Comparison of ENCODE assay signal across 15 cellular contexts in the genomic region with DNA sequence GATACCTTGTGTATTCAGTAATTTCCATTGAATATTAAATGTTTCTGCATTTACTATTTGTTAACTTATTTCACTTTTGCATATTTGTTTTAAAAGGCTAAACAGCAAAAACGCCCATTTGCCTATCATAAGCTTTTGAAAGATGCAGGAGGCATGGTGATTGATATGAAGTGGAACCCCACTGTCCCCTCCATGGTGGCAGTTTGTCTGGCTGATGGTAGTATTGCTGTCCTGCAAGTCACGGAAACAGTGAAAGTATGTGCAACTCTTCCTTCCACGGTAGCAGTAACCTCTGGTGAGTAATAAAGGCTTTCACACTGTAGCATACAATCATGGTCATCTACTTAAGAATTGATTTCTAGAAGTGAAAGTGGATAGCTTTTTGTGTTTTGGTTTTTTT. TPM values are rescaled to one million over a fixed set of nuclear protein-coding genes. Genes with fewer than 3 reads are reported as not detected.
DNase-seq lines count a peak whose midpoint lies in the region; ATAC-seq and TF ChIP-seq lines count a peak whose summit lies in the region.
"Had no signal": no experiment of that assay in that cellular context is flagged by ENCODE, and none has a peak within 500 bp of the region (broad histone marks: within the 10 kb centered on the region; RNA-seq: fewer than 3 reads in every experiment).

No MANE protein-coding gene starts in this region.

- H3K4me1 ChIP-seq in HEK293 (ENCODE audit: control insufficient read depth, insufficient read depth, low read length) = no peaks in the 10 kb centered on the region
- H3K4me1 ChIP-seq in SJCRH30 = no peaks in the 10 kb centered on the region
- H3K4me1 ChIP-seq: Caco-2 had no signal

- no peaks in the 10 kb centered on the region for H3K27me3 ChIP-seq in CD4-positive, alpha-beta T cell (ENCODE audit: control insufficient read depth, insufficient read depth, low read length)
- no peaks in the 10 kb centered on the region for H3K27me3 ChIP-seq in SJCRH30

- H3K36me3 Mint-ChIP-seq in activated CD4-positive, alpha-beta memory T cell treated with anti-CD3 and anti-CD28 coated beads for 36 hours = peaks cover 55% of the 10 kb centered on the region
- peaks cover 50% of the 10 kb centered on the region for H3K36me3 Mint-ChIP-seq in activated CD4-positive, alpha-beta memory T cell treated with anti-CD3 and anti-CD28 coated beads, Interleukin-2, amount 10 ng/mL, durations not matched to agents 7 days and 5 days (ENCODE audit: low read depth)
- H3K36me3 Mint-ChIP-seq in activated T-cell treated with anti-CD3 and anti-CD28 coated beads, Interleukin-2, amount 50 U/mL, for 24 hours (ENCODE audit: low read depth) = peaks cover 89% of the 10 kb centered on the region
- peaks cover 35% of the 10 kb centered on the region for H3K36me3 Mint-ChIP-seq in activated T-cell treated with anti-CD3 and anti-CD28 coated beads, Interleukin-2, amount 50 U/mL, for 4 hours (ENCODE audit: insufficient read depth)
- H3K36me3 Mint-ChIP-seq in CD4-positive, alpha-beta T cell (ENCODE audit: low read depth) = peaks cover 85% of the 10 kb centered on the region

- CTCF ChIA-PET in activated CD4-positive, alpha-beta memory T cell treated with anti-CD3 and anti-CD28 coated beads for 36 hours (lab: Charles Lee) = no interaction called here
- CTCF ChIA-PET in activated CD4-positive, alpha-beta memory T cell treated with anti-CD3 and anti-CD28 coated beads, Interleukin-2, amount 10 ng/mL, durations not matched to agents 7 days and 5 days (lab: Charles Lee) = interaction anchor here (0.7 kb wide), 1 partner anchor 1238 kb away, joined by 3 read pairs; no protein-coding TSS in a partner anchor
- CTCF ChIA-PET in CD4-positive, alpha-beta T cell (lab: Charles Lee) = no interaction called here
- CTCF ChIA-PET in HEK293 (lab: Yijun Ruan, JAX) = interaction anchor here (0.6 kb wide), 2 partner anchors 53 to 86 kb away, joined by 4 to 5 read pairs; no protein-coding TSS in a partner anchor

- intact Hi-C loops in activated CD4-positive, alpha-beta memory T cell treated with anti-CD3 and anti-CD28 coated beads for 36 hours (cut with micrococcal nuclease) = loop anchor here (5.0 to 10.0 kb wide), 3 partner anchors 143 to 1546 kb away; a partner anchor contains a TSS
- intact Hi-C loops in CD4-positive, alpha-beta T cell (cut with DNase I, micrococcal nuclease) = loop anchor here in 1 of 2 experiments (5.0 to 10.0 kb wide), 6 partner anchors 148 to 1546 kb away; a partner anchor contains a TSS

- TF ChIP-seq CTCF in CD4-positive, alpha-beta T cell (IDR thresholded peaks at IDR 0.05) = no peak
- TF ChIP-seq CTCF in HEK293 (tag by site-specific recombination; IDR thresholded peaks at IDR 0.05) = no peak

- peak overlapping the region; percentile 2 for H3K27ac Mint-ChIP-seq in activated CD4-positive, alpha-beta memory T cell treated with anti-CD3 and anti-CD28 coated beads for 36 hours
- no peak overlapping the region for H3K27ac Mint-ChIP-seq in activated CD4-positive, alpha-beta memory T cell treated with anti-CD3 and anti-CD28 coated beads, Interleukin-2, amount 10 ng/mL, durations not matched to agents 7 days and 5 days
- H3K27ac Mint-ChIP-seq in activated T-cell treated with anti-CD3 and anti-CD28 coated beads, Interleukin-2, amount 50 U/mL, for 24 hours = peak overlapping the region; percentile 41
- no peak overlapping the region for H3K27ac Mint-ChIP-seq in CD4-positive, alpha-beta T cell
- H3K27ac Mint-ChIP-seq: CD8-positive, alpha-beta T cell had no signal

- H3K4me3 Mint-ChIP-seq in activated CD4-positive, alpha-beta memory T cell treated with anti-CD3 and anti-CD28 coated beads for 36 hours = no peak overlapping the region
- no peak overlapping the region for H3K4me3 Mint-ChIP-seq in activated CD4-positive, alpha-beta memory T cell treated with anti-CD3 and anti-CD28 coated beads, Interleukin-2, amount 10 ng/mL, durations not matched to agents 7 days and 5 days
- no peak overlapping the region for H3K4me3 Mint-ChIP-seq in activated T-cell treated with anti-CD3 and anti-CD28 coated beads, Interleukin-2, amount 50 U/mL, for 24 hours
- H3K4me3 Mint-ChIP-seq in activated T-cell treated with anti-CD3 and anti-CD28 coated beads, Interleukin-2, amount 50 U/mL, for 4 hours = no peak overlapping the region
- H3K4me3 Mint-ChIP-seq in CD4-positive, alpha-beta T cell = peak overlapping the region; percentile 13
- H3K4me3 Mint-ChIP-seq: CD8-positive, alpha-beta T cell had no signal

- H3K36me3 ChIP-seq in HEK293 (ENCODE audit: control insufficient read depth in 2 of 2, insufficient read depth in 1 of 2, low read length in 2 of 2) (peaks cover 6 to 74% of the 10 kb centered on the region in 2 experiments; a peak in 2 of 3 replicates), SJCRH30 (peaks cover 54% of the 10 kb centered on the region)

- no peaks in the 10 kb centered on the region for H3K9me3 Mint-ChIP-seq in activated CD4-positive, alpha-beta memory T cell treated with anti-CD3 and anti-CD28 coated beads for 36 hours
- no peaks in the 10 kb centered on the region for H3K9me3 Mint-ChIP-seq in activated CD4-positive, alpha-beta memory T cell treated with anti-CD3 and anti-CD28 coated beads, Interleukin-2, amount 10 ng/mL, durations not matched to agents 7 days and 5 days
- no peaks in the 10 kb centered on the region for H3K9me3 Mint-ChIP-seq in activated T-cell treated with anti-CD3 and anti-CD28 coated beads, Interleukin-2, amount 50 U/mL, for 24 hours
- H3K9me3 Mint-ChIP-seq in activated T-cell treated with anti-CD3 and anti-CD28 coated beads, Interleukin-2, amount 50 U/mL, for 4 hours = no peaks in the 10 kb centered on the region
- no peaks in the 10 kb centered on the region for H3K9me3 Mint-ChIP-seq in CD4-positive, alpha-beta T cell
- H3K9me3 Mint-ChIP-seq: CD8-positive, alpha-beta T cell had no signal

- no peak for DNase-seq in activated CD4-positive, alpha-beta memory T cell treated with anti-CD3 and anti-CD28 coated beads for 36 hours
- no peak for DNase-seq in activated CD4-positive, alpha-beta memory T cell treated with anti-CD3 and anti-CD28 coated beads, Interleukin-2, amount 10 ng/mL, durations not matched to agents 7 days and 5 days
- no peak for DNase-seq in activated T-cell treated with anti-CD3 and anti-CD28 coated beads, Interleukin-2, amount 50 U/mL, for 24 hours
- no peak for DNase-seq in activated T-cell treated with anti-CD3 and anti-CD28 coated beads, Interleukin-2, amount 50 U/mL, for 4 hours
- DNase-seq in CD4-positive, alpha-beta T cell = no peak
- DNase-seq in SJCRH30 (no peak), NCI-H1417 treated with DMSO at 0.1 percent for 48 hours (lab: John Stamatoyannopoulos, UW) (no peak)
- DNase-seq: C1 segment of cervical spinal cord; Caco-2; CD8-positive, alpha-beta T cell; DMS153; DND-41; GOT3 had no signal

- POLR2A ChIA-PET in activated CD4-positive, alpha-beta memory T cell treated with anti-CD3 and anti-CD28 coated beads for 36 hours (lab: Charles Lee) = interaction anchor here (0.6 kb wide), 1 partner anchor 1520 kb away, joined by 3 read pairs; no protein-coding TSS in a partner anchor
- POLR2A ChIA-PET in activated CD4-positive, alpha-beta memory T cell treated with anti-CD3 and anti-CD28 coated beads, Interleukin-2, amount 10 ng/mL, durations not matched to agents 7 days and 5 days (lab: Charles Lee) = interaction anchor here (1.6 kb wide), 1 partner anchor 244 kb away, joined by 3 read pairs; no protein-coding TSS in a partner anchor
- POLR2A ChIA-PET in CD4-positive, alpha-beta T cell (lab: Charles Lee) = no interaction called here
- POLR2A ChIA-PET in HEK293 (lab: Yijun Ruan, JAX) = no interaction called here

- H3K4me3 ChIP-seq in HEK293 (ENCODE audit: low read depth, low read length) (no peak overlapping the region), SJCRH30 (no peak overlapping the region)
- H3K4me3 ChIP-seq: HAP-1 had no signal

- no peak for ATAC-seq in activated T-cell treated with anti-CD3 and anti-CD28 coated beads, Interleukin-2, amount 50 U/mL, for 4 hours
- ATAC-seq in CD4-positive, alpha-beta T cell (ENCODE audit: poor library complexity) = no peak
- ATAC-seq: CD8-positive, alpha-beta T cell had no signal

- H3K27ac ChIP-seq in CD4-positive, alpha-beta T cell (ENCODE audit: low read depth, low read length) = no peak overlapping the region
- no peak overlapping the region for H3K27ac ChIP-seq in HEK293 (ENCODE audit: extremely low read depth, low read depth, low read length)
- H3K27ac ChIP-seq in SJCRH30 = no peak overlapping the region

- no peaks in the 10 kb centered on the region for H3K9me3 ChIP-seq in CD4-positive, alpha-beta T cell (ENCODE audit: control insufficient read depth, low read length)
- H3K9me3 ChIP-seq in HEK293 (ENCODE audit: control insufficient read depth, insufficient read depth, low read depth, low read length) = no peaks in the 10 kb centered on the region
- no peaks in the 10 kb centered on the region for H3K9me3 ChIP-seq in SJCRH30 (replicated peaks)
- H3K9me3 ChIP-seq: Caco-2, HAP-1 had no signal

- no peaks in the 10 kb centered on the region for H3K27me3 Mint-ChIP-seq in activated CD4-positive, alpha-beta memory T cell treated with anti-CD3 and anti-CD28 coated beads for 36 hours
- H3K27me3 Mint-ChIP-seq in activated CD4-positive, alpha-beta memory T cell treated with anti-CD3 and anti-CD28 coated beads, Interleukin-2, amount 10 ng/mL, durations not matched to agents 7 days and 5 days = no peaks in the 10 kb centered on the region
- no peaks in the 10 kb centered on the region for H3K27me3 Mint-ChIP-seq in activated T-cell treated with anti-CD3 and anti-CD28 coated beads, Interleukin-2, amount 50 U/mL, for 24 hours
- H3K27me3 Mint-ChIP-seq in activated T-cell treated with anti-CD3 and anti-CD28 coated beads, Interleukin-2, amount 50 U/mL, for 4 hours (ENCODE audit: low read depth) = no peaks in the 10 kb centered on the region
- no peaks in the 10 kb centered on the region for H3K27me3 Mint-ChIP-seq in CD4-positive, alpha-beta T cell

- H3K4me1 Mint-ChIP-seq in activated CD4-positive, alpha-beta memory T cell treated with anti-CD3 and anti-CD28 coated beads for 36 hours (ENCODE audit: low read depth) = peaks cover 32% of the 10 kb centered on the region
- peaks cover 36% of the 10 kb centered on the region for H3K4me1 Mint-ChIP-seq in activated CD4-positive, alpha-beta memory T cell treated with anti-CD3 and anti-CD28 coated beads, Interleukin-2, amount 10 ng/mL, durations not matched to agents 7 days and 5 days
- H3K4me1 Mint-ChIP-seq in activated T-cell treated with anti-CD3 and anti-CD28 coated beads, Interleukin-2, amount 50 U/mL, for 24 hours (ENCODE audit: low read depth) = peaks cover 39% of the 10 kb centered on the region
- peaks cover 35% of the 10 kb centered on the region for H3K4me1 Mint-ChIP-seq in activated T-cell treated with anti-CD3 and anti-CD28 coated beads, Interleukin-2, amount 50 U/mL, for 4 hours (ENCODE audit: low read depth)
- H3K4me1 Mint-ChIP-seq in CD4-positive, alpha-beta T cell (ENCODE audit: low read depth) = peaks cover 37% of the 10 kb centered on the region

RNA-seq across cellular contexts. Expression of a gene that starts 3.8 kb away (rescaled TPM):
- 10 to 100 TPM; 45.5 to 49.9 TPM for total RNA-seq in activated CD4-positive, alpha-beta memory T cell treated with anti-CD3 and anti-CD28 coated beads for 36 hours
- 10 to 100 TPM; 43.8 to 51.3 TPM for total RNA-seq in activated CD4-positive, alpha-beta memory T cell treated with anti-CD3 and anti-CD28 coated beads, Interleukin-2, amount 10 ng/mL, durations not matched to agents 7 days and 5 days
- 10 to 100 TPM; 69.7 to 78.6 (median 76.3) TPM for total RNA-seq in activated T-cell treated with anti-CD3 and anti-CD28 coated beads, Interleukin-2, amount 50 U/mL, for 4 hours
- total RNA-seq in CD4-positive, alpha-beta T cell = 100 to 1,000 TPM; 105 to 107 TPM
- 33.2 and 36.1 TPM in 2 replicates for total RNA-seq in SJCRH30 (2014; rRNA removed; shearing (Covaris generic))

RNA-seq across cellular contexts. Expression of a gene that starts 32.9 kb away (rescaled TPM):
- total RNA-seq in activated CD4-positive, alpha-beta memory T cell treated with anti-CD3 and anti-CD28 coated beads for 36 hours = 1 to 10 TPM in 1 of 2 experiments, under 1 TPM in 1; 0.85 to 1.4 TPM
- total RNA-seq in activated CD4-positive, alpha-beta memory T cell treated with anti-CD3 and anti-CD28 coated beads, Interleukin-2, amount 10 ng/mL, durations not matched to agents 7 days and 5 days = under 1 TPM; 0.30 to 0.50 TPM
- 1 to 10 TPM in 1 of 3 donors, under 1 TPM in 2; 0.13 to 2.0 (median 0.27) TPM for total RNA-seq in activated T-cell treated with anti-CD3 and anti-CD28 coated beads, Interleukin-2, amount 50 U/mL, for 4 hours
- total RNA-seq in CD4-positive, alpha-beta T cell = not detected
- total RNA-seq in SJCRH30 (2014; rRNA removed; shearing (Covaris generic)) = 0.53 and 1.0 TPM in 2 replicates
- total RNA-seq: CD8-positive, alpha-beta T cell had no signal

Comparison
In these comparisons a context has a peak if more than half of its experiments do, and no peak if none do; other contexts are left out.
1. H3K27ac Mint-ChIP-seq: peak in activated CD4-positive, alpha-beta memory T cell treated with anti-CD3 and anti-CD28 coated beads for 36 hours (single experiment) and activated T-cell treated with anti-CD3 and anti-CD28 coated beads, Interleukin-2, amount 50 U/mL, for 24 hours (single experiment); none in activated CD4-positive, alpha-beta memory T cell treated with anti-CD3 and anti-CD28 coated beads, Interleukin-2, amount 10 ng/mL, durations not matched to agents 7 days and 5 days (single experiment) and CD4-positive, alpha-beta T cell (single experiment).
2. CTCF ChIA-PET loops: an anchor here in activated CD4-positive, alpha-beta memory T cell treated with anti-CD3 and anti-CD28 coated beads, Interleukin-2, amount 10 ng/mL, durations not matched to agents 7 days and 5 days (0.7 kb wide) and HEK293 (0.6 kb wide); none called in activated CD4-positive, alpha-beta memory T cell treated with anti-CD3 and anti-CD28 coated beads for 36 hours and CD4-positive, alpha-beta T cell.
3. POLR2A ChIA-PET loops: an anchor here in activated CD4-positive, alpha-beta memory T cell treated with anti-CD3 and anti-CD28 coated beads for 36 hours (0.6 kb wide) and activated CD4-positive, alpha-beta memory T cell treated with anti-CD3 and anti-CD28 coated beads, Interleukin-2, amount 10 ng/mL, durations not matched to agents 7 days and 5 days (1.6 kb wide); none called in CD4-positive, alpha-beta T cell and HEK293.